ENCODE assay signal across 1 cellular context in genomic region chr13:36339600-36340155, GRCh38.
TF ChIP-seq lines count a peak whose summit lies in the region.

No MANE protein-coding gene starts in this region.

TF ChIP-seq in GM23338, 12 proteins besides CTCF, POLR2A, EP300 and RAD21 (continued from another document):
- TF ChIP-seq, protein P1, sequence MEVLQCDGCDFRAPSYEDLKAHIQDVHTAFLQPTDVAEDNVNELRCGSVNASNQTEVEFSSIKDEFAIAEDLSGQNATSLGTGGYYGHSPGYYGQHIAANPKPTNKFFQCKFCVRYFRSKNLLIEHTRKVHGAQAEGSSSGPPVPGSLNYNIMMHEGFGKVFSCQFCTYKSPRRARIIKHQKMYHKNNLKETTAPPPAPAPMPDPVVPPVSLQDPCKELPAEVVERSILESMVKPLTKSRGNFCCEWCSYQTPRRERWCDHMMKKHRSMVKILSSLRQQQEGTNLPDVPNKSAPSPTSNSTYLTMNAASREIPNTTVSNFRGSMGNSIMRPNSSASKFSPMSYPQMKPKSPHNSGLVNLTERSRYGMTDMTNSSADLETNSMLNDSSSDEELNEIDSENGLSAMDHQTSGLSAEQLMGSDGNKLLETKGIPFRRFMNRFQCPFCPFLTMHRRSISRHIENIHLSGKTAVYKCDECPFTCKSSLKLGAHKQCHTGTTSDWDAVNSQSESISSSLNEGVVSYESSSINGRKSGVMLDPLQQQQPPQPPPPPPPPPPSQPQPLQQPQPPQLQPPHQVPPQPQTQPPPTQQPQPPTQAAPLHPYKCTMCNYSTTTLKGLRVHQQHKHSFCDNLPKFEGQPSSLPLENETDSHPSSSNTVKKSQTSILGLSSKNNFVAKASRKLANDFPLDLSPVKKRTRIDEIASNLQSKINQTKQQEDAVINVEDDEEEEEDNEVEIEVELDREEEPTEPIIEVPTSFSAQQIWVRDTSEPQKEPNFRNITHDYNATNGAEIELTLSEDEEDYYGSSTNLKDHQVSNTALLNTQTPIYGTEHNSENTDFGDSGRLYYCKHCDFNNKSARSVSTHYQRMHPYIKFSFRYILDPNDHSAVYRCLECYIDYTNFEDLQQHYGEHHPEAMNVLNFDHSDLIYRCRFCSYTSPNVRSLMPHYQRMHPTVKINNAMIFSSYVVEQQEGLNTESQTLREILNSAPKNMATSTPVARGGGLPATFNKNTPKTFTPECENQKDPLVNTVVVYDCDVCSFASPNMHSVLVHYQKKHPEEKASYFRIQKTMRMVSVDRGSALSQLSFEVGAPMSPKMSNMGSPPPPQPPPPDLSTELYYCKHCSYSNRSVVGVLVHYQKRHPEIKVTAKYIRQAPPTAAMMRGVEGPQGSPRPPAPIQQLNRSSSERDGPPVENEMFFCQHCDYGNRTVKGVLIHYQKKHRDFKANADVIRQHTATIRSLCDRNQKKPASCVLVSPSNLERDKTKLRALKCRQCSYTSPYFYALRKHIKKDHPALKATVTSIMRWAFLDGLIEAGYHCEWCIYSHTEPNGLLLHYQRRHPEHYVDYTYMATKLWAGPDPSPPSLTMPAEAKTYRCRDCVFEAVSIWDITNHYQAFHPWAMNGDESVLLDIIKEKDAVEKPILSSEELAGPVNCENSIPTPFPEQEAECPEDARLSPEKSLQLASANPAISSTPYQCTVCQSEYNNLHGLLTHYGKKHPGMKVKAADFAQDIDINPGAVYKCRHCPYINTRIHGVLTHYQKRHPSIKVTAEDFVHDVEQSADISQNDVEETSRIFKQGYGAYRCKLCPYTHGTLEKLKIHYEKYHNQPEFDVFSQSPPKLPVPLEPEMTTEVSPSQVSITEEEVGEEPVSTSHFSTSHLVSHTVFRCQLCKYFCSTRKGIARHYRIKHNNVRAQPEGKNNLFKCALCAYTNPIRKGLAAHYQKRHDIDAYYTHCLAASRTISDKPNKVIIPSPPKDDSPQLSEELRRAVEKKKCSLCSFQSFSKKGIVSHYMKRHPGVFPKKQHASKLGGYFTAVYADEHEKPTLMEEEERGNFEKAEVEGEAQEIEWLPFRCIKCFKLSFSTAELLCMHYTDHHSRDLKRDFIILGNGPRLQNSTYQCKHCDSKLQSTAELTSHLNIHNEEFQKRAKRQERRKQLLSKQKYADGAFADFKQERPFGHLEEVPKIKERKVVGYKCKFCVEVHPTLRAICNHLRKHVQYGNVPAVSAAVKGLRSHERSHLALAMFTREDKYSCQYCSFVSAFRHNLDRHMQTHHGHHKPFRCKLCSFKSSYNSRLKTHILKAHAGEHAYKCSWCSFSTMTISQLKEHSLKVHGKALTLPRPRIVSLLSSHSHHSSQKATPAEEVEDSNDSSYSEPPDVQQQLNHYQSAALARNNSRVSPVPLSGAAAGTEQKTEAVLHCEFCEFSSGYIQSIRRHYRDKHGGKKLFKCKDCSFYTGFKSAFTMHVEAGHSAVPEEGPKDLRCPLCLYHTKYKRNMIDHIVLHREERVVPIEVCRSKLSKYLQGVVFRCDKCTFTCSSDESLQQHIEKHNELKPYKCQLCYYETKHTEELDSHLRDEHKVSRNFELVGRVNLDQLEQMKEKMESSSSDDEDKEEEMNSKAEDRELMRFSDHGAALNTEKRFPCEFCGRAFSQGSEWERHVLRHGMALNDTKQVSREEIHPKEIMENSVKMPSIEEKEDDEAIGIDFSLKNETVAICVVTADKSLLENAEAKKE (CRISPR knock-in tag; IDR thresholded peaks at IDR 0.05): no peak
- TF ChIP-seq NANOG (IDR thresholded peaks at IDR 0.05; ENCODE audit: borderline replicate concordance) (no peak), POLR2AphosphoS5 (IDR thresholded peaks at IDR 0.05; ENCODE audit: low read depth) (no peak), STAT1 (IDR thresholded peaks at IDR 0.05; ENCODE audit: unreplicated experiment) (no peak), ZNF114 (CRISPR knock-in tag; IDR thresholded peaks at IDR 0.05) (no peak), EZH2 (IDR thresholded peaks at IDR 0.05; ENCODE audit: low read depth, unreplicated experiment) (no peak), ZNF331 (CRISPR knock-in tag; IDR thresholded peaks at IDR 0.05; ENCODE audit: low read depth) (no peak), EZH2phosphoT487 (IDR thresholded peaks at IDR 0.05; ENCODE audit: unreplicated experiment) (no peak)
- TF ChIP-seq, protein P2, sequence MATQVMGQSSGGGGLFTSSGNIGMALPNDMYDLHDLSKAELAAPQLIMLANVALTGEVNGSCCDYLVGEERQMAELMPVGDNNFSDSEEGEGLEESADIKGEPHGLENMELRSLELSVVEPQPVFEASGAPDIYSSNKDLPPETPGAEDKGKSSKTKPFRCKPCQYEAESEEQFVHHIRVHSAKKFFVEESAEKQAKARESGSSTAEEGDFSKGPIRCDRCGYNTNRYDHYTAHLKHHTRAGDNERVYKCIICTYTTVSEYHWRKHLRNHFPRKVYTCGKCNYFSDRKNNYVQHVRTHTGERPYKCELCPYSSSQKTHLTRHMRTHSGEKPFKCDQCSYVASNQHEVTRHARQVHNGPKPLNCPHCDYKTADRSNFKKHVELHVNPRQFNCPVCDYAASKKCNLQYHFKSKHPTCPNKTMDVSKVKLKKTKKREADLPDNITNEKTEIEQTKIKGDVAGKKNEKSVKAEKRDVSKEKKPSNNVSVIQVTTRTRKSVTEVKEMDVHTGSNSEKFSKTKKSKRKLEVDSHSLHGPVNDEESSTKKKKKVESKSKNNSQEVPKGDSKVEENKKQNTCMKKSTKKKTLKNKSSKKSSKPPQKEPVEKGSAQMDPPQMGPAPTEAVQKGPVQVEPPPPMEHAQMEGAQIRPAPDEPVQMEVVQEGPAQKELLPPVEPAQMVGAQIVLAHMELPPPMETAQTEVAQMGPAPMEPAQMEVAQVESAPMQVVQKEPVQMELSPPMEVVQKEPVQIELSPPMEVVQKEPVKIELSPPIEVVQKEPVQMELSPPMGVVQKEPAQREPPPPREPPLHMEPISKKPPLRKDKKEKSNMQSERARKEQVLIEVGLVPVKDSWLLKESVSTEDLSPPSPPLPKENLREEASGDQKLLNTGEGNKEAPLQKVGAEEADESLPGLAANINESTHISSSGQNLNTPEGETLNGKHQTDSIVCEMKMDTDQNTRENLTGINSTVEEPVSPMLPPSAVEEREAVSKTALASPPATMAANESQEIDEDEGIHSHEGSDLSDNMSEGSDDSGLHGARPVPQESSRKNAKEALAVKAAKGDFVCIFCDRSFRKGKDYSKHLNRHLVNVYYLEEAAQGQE (IDR thresholded peaks at IDR 0.05; ENCODE audit: unreplicated experiment): no peak
- TF ChIP-seq, protein P3, sequence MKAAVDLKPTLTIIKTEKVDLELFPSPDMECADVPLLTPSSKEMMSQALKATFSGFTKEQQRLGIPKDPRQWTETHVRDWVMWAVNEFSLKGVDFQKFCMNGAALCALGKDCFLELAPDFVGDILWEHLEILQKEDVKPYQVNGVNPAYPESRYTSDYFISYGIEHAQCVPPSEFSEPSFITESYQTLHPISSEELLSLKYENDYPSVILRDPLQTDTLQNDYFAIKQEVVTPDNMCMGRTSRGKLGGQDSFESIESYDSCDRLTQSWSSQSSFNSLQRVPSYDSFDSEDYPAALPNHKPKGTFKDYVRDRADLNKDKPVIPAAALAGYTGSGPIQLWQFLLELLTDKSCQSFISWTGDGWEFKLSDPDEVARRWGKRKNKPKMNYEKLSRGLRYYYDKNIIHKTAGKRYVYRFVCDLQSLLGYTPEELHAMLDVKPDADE (IDR thresholded peaks at IDR 0.05): no peak
